19 cellular contexts compared by ENCODE assay signal in the genomic region with DNA sequence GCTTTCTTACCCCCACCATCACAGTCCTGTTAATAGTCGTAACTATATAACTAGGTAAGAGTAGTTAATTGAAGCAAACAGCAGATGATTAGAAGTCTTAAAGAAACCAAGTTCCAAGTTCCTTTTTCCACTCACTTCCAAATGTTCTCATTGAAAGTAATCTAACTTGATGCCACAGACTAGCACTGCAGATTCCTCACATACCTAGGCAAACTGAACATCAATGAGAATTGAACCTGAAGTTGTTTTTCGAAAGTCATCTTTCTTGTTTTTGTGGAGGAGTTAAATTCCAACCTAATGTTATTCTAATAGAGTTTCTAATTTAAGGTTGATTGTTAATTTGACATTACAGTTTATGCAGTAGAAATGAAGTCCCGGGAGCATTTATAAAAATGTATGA. TPM values are rescaled to one million over a fixed set of nuclear protein-coding genes. Genes with fewer than 3 reads are reported as not detected.
DNase-seq lines count a peak whose midpoint lies in the region; ATAC-seq, FAIRE-seq and TF ChIP-seq lines count a peak whose summit lies in the region.
"Had no signal": no experiment of that assay in that cellular context is flagged by ENCODE, and none has a peak within 500 bp of the region (broad histone marks: within the 10 kb centered on the region; RNA-seq: fewer than 3 reads in every experiment).

No MANE protein-coding gene starts in this region.

- H3K4me1 Mint-ChIP-seq in GM23338 (peaks cover 67% of the 10 kb centered on the region), mesothelial cell of epicardium (peaks cover 60% of the 10 kb centered on the region)

- H3K4me1 ChIP-seq in GM23338 (ENCODE audit: insufficient read depth) (peaks cover 64% of the 10 kb centered on the region), duodenal mucosa (ENCODE audit: control insufficient read depth in 1 of 2, insufficient read depth in 2 of 2, low read length in 2 of 2) (peaks cover 0 to 4% of the 10 kb centered on the region in 2 donors), thoracic aorta (ENCODE audit: control insufficient read depth in 1 of 2, low read depth in 2 of 2) (peaks cover 17 to 68% of the 10 kb centered on the region in 2 donors)
- H3K4me1 ChIP-seq: BE2C had no signal

- H3K27me3 ChIP-seq in GM23338 (ENCODE audit: insufficient read depth) (peaks cover 16% of the 10 kb centered on the region), duodenal mucosa (ENCODE audit: control insufficient read depth in 1 of 2, insufficient read depth in 2 of 2, low read length in 2 of 2) (peaks cover 9 to 19% of the 10 kb centered on the region in 2 donors), thoracic aorta (replicated peaks; ENCODE audit: insufficient read depth) (no peaks in the 10 kb centered on the region)

- H3K36me3 ChIP-seq in GM23338 (ENCODE audit: insufficient read depth), result no peaks in the 10 kb centered on the region
- H3K36me3 ChIP-seq in duodenal mucosa (ENCODE audit: control insufficient read depth in 1 of 2, insufficient read depth in 2 of 2, low read length in 2 of 2), result no peaks in the 10 kb centered on the region
- H3K36me3 ChIP-seq in thoracic aorta, result no peaks in the 10 kb centered on the region
- H3K36me3 ChIP-seq: BE2C had no signal

- H3K4me2 ChIP-seq in GM23338, result peak overlapping the region; percentile 19
- H3K4me2 ChIP-seq: PC-9 had no signal

- H3K36me3 Mint-ChIP-seq in GM23338 (ENCODE audit: low read depth), result no peaks in the 10 kb centered on the region
- no peaks in the 10 kb centered on the region for H3K36me3 Mint-ChIP-seq in mesothelial cell of epicardium
- H3K36me3 Mint-ChIP-seq: CD4-positive, alpha-beta memory T cell had no signal

- H3K4me3 Mint-ChIP-seq in GM23338 (peak overlapping the region; percentile 16), mesothelial cell of epicardium (no peak overlapping the region)
- H3K4me3 Mint-ChIP-seq: CD4-positive, alpha-beta memory T cell had no signal

- H3F3A ChIP-seq in GM23338 (replicated peaks; ENCODE audit: low read depth), result no peaks in the 10 kb centered on the region

- H3K4me3 ChIP-seq in GM23338 (peak overlapping the region; percentile 13; the same call in 1 of the 2 replicates), duodenal mucosa (ENCODE audit: low read depth in 1 of 2, low read length in 2 of 2) (no peak overlapping the region), thoracic aorta (peak overlapping the region; percentile 55)
- H3K4me3 ChIP-seq: K562, PC-9 had no signal

- H3K9me3 ChIP-seq in duodenal mucosa (ENCODE audit: control insufficient read depth in 1 of 2, low read length in 2 of 2), result no peaks in the 10 kb centered on the region
- H3K9me3 ChIP-seq in thoracic aorta, result no peaks in the 10 kb centered on the region
- H3K9me3 ChIP-seq: BE2C had no signal

- peak; percentile 39 for ATAC-seq in GM23338
- no peak for ATAC-seq in thoracic aorta (ENCODE audit: insufficient number of reproducible peaks, low FRiP score, low read depth)
- no peak for ATAC-seq in HG02798 (IDR thresholded peaks at IDR 0.05; ENCODE audit: poor library complexity, unreplicated experiment)
- ATAC-seq: K562 had no signal

- no peak overlapping the region for H2AFZ ChIP-seq in GM23338
- H2AFZ ChIP-seq: PC-9 had no signal

- peak; percentile 82 for DNase-seq in GM23338 (ENCODE audit: low spot score)
- no peak for DNase-seq in mesothelial cell of epicardium (ENCODE audit: low spot score in 2 of 2, unreplicated experiment in 2 of 2)
- no peak for DNase-seq in thoracic aorta (ENCODE audit: low spot score)
- no peak for DNase-seq in NCI-H748 (lab: John Stamatoyannopoulos, UW; ENCODE audit: unreplicated experiment)
- DNase-seq in putamen (ENCODE audit: low spot score), result no peak
- DNase-seq in GM12891 (ENCODE audit: insufficient read length, low spot score), result no peak
- DNase-seq: 8988T; BE2C; CD4-positive, alpha-beta memory T cell; HCEC 1CT; NCI-H1417; NCI-H187 treated with DMSO at 0.1 percent for 48 hours; NCI-H748 treated with DMSO at 0.1 percent for 48 hours; PC-9 had no signal

- no peak overlapping the region for H3K9ac ChIP-seq in duodenal mucosa (ENCODE audit: low read depth in 1 of 2, low read length in 2 of 2)

- H3K27me3 Mint-ChIP-seq in GM23338 (ENCODE audit: insufficient read depth, low read depth, poor library complexity) (peaks cover 5% of the 10 kb centered on the region), mesothelial cell of epicardium (ENCODE audit: low read depth) (no peaks in the 10 kb centered on the region)

- no peak for TF ChIP-seq CTCF in GM23338 (conservative IDR thresholded peaks at IDR 0.05; ENCODE audit: low read depth in 2 of 2)
- no peak for TF ChIP-seq CTCF in mesothelial cell of epicardium (IDR thresholded peaks at IDR 0.05; ENCODE audit: unreplicated experiment)
- TF ChIP-seq CTCF in thoracic aorta (IDR thresholded peaks at IDR 0.05), result no peak

- H3K27ac Mint-ChIP-seq in GM23338 (peak overlapping the region; percentile 89), mesothelial cell of epicardium (peak overlapping the region; percentile 78)
- H3K27ac Mint-ChIP-seq: CD4-positive, alpha-beta memory T cell had no signal

- no peaks in the 10 kb centered on the region for H4K20me1 ChIP-seq in GM23338 (replicated peaks; ENCODE audit: insufficient read depth)

- no peaks in the 10 kb centered on the region for H3K9me2 ChIP-seq in GM23338 (ENCODE audit: insufficient read depth)

- H3K79me2 ChIP-seq in GM23338 (replicated peaks; ENCODE audit: insufficient read depth), result peaks cover 45% of the 10 kb centered on the region

- no peak for FAIRE-seq in GM12891 (lab: Jason Lieb, UNC)
- FAIRE-seq: HTR-8/SVneo, K562 had no signal

- TF ChIP-seq POLR2A in GM12891 (IDR thresholded peaks at IDR 0.05; ENCODE audit: low read depth, low read length), result no peak

- H3K9me3 Mint-ChIP-seq in GM23338 (no peaks in the 10 kb centered on the region), mesothelial cell of epicardium (no peaks in the 10 kb centered on the region)

- H3K27ac ChIP-seq in GM23338 (ENCODE audit: low read depth) (peak overlapping the region; percentile 93), duodenal mucosa (ENCODE audit: low read depth, low read length) (peak overlapping the region; percentile 14), thoracic aorta (peak overlapping the region; percentile 23 to 65)
- H3K27ac ChIP-seq: HL-60, PC-9 had no signal

TF ChIP-seq in GM23338, 12 proteins besides CTCF, POLR2A, EP300 and RAD21:
- TF ChIP-seq NANOG (IDR thresholded peaks at IDR 0.05; ENCODE audit: borderline replicate concordance) (peak; percentile 69), ETS1 (IDR thresholded peaks at IDR 0.05) (no peak)

TF ChIP-seq in GM12891, 5 proteins besides CTCF, POLR2A, EP300 and RAD21:
- no peak for TF ChIP-seq PAX5 (IDR thresholded peaks at IDR 0.05; ENCODE audit: insufficient read depth, low read length, severe bottlenecking)
- TF ChIP-seq SPI1 (IDR thresholded peaks at IDR 0.05; ENCODE audit: low read depth, low read length), result no peak
- TF ChIP-seq TAF1 (IDR thresholded peaks at IDR 0.05; ENCODE audit: low read depth, low read length), result no peak
- TF ChIP-seq POU2F2 (IDR thresholded peaks at IDR 0.05; ENCODE audit: low read depth, low read length), result no peak
- no peak for TF ChIP-seq POLR2AphosphoS5 (IDR thresholded peaks at IDR 0.05; ENCODE audit: low read depth, low read length)
TF ChIP-seq in GM12891: peak in this region for 0.

RNA-seq across cellular contexts. Expression of gene PRKG1, which starts 5.5 kb away (rescaled TPM):
- 18.2 and 22.8 TPM in 2 replicates for total RNA-seq in GM23338 (2014; rRNA removed; shearing (Covaris generic))
- 17.3 and 21.1 TPM in 2 replicates for polyA plus RNA-seq in GM23338 (2016; fragmentation: Nextera tagmentation; extraction: Ambion mirVana)
- 35.0 to 37.0 TPM (median 35.9 TPM) in 3 replicates for total RNA-seq in mesothelial cell of epicardium
- total RNA-seq in thoracic aorta, result 100 to 1,000 TPM; 145 to 381 TPM
- 0.01 TPM for polyA plus RNA-seq in GM12891 (2012; ENCODE audit: low read depth, missing spikeins)
- polyA plus RNA-seq: CD4-positive, alpha-beta memory T cell; K562 had no signal

Comparison
In these comparisons a context has a peak if more than half of its experiments do, and no peak if none do; other contexts are left out.
1. H3K27ac ChIP-seq: peak in every context shown above with its lines; median percentile 93 in GM23338; 44 in thoracic aorta; 14 in duodenal mucosa.
2. H3K4me3 ChIP-seq: peak in GM23338 (single experiment) and thoracic aorta (single experiment); none in duodenal mucosa (0 of 2).